In the genomic region with DNA sequence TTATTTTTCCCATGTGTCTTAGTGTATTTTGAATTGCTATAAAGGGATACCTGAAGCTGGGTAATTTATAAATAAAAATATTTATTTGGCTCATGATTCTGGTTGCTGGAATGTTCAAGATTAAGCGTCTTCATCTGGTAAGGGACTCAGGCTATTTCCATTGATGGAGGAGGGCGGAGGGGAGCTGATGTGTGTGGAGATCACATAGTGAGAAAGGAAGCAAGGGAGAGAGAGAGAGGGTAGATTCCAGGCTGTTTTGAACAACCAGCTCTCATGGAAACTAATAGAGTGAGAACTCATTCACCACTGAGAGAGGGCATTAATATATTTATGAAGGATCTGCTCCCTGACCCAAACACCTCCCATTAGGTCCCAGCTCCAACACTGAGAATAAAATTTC, we compare ENCODE assay signal across 1 cellular context.
TF ChIP-seq lines count a peak whose summit lies in the region.

No MANE protein-coding gene starts in this region.

TF ChIP-seq in GM23338, 12 proteins besides CTCF, POLR2A, EP300 and RAD21 (continued from another document):
- TF ChIP-seq, protein P1, sequence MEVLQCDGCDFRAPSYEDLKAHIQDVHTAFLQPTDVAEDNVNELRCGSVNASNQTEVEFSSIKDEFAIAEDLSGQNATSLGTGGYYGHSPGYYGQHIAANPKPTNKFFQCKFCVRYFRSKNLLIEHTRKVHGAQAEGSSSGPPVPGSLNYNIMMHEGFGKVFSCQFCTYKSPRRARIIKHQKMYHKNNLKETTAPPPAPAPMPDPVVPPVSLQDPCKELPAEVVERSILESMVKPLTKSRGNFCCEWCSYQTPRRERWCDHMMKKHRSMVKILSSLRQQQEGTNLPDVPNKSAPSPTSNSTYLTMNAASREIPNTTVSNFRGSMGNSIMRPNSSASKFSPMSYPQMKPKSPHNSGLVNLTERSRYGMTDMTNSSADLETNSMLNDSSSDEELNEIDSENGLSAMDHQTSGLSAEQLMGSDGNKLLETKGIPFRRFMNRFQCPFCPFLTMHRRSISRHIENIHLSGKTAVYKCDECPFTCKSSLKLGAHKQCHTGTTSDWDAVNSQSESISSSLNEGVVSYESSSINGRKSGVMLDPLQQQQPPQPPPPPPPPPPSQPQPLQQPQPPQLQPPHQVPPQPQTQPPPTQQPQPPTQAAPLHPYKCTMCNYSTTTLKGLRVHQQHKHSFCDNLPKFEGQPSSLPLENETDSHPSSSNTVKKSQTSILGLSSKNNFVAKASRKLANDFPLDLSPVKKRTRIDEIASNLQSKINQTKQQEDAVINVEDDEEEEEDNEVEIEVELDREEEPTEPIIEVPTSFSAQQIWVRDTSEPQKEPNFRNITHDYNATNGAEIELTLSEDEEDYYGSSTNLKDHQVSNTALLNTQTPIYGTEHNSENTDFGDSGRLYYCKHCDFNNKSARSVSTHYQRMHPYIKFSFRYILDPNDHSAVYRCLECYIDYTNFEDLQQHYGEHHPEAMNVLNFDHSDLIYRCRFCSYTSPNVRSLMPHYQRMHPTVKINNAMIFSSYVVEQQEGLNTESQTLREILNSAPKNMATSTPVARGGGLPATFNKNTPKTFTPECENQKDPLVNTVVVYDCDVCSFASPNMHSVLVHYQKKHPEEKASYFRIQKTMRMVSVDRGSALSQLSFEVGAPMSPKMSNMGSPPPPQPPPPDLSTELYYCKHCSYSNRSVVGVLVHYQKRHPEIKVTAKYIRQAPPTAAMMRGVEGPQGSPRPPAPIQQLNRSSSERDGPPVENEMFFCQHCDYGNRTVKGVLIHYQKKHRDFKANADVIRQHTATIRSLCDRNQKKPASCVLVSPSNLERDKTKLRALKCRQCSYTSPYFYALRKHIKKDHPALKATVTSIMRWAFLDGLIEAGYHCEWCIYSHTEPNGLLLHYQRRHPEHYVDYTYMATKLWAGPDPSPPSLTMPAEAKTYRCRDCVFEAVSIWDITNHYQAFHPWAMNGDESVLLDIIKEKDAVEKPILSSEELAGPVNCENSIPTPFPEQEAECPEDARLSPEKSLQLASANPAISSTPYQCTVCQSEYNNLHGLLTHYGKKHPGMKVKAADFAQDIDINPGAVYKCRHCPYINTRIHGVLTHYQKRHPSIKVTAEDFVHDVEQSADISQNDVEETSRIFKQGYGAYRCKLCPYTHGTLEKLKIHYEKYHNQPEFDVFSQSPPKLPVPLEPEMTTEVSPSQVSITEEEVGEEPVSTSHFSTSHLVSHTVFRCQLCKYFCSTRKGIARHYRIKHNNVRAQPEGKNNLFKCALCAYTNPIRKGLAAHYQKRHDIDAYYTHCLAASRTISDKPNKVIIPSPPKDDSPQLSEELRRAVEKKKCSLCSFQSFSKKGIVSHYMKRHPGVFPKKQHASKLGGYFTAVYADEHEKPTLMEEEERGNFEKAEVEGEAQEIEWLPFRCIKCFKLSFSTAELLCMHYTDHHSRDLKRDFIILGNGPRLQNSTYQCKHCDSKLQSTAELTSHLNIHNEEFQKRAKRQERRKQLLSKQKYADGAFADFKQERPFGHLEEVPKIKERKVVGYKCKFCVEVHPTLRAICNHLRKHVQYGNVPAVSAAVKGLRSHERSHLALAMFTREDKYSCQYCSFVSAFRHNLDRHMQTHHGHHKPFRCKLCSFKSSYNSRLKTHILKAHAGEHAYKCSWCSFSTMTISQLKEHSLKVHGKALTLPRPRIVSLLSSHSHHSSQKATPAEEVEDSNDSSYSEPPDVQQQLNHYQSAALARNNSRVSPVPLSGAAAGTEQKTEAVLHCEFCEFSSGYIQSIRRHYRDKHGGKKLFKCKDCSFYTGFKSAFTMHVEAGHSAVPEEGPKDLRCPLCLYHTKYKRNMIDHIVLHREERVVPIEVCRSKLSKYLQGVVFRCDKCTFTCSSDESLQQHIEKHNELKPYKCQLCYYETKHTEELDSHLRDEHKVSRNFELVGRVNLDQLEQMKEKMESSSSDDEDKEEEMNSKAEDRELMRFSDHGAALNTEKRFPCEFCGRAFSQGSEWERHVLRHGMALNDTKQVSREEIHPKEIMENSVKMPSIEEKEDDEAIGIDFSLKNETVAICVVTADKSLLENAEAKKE (CRISPR knock-in tag; IDR thresholded peaks at IDR 0.05), result no peak
